10 cellular contexts compared by ENCODE assay signal in genomic region chr4:76758290-76758882, GRCh38.
DNase-seq lines count a peak whose midpoint lies in the region; ATAC-seq and TF ChIP-seq lines count a peak whose summit lies in the region.
"Had no signal": no experiment of that assay in that cellular context is flagged by ENCODE, and none has a peak within 500 bp of the region (broad histone marks: within the 10 kb centered on the region; RNA-seq: fewer than 3 reads in every experiment).

No MANE protein-coding gene starts in this region.

- peak; percentile 71 for TF ChIP-seq RAD21 in SK-N-SH (IDR thresholded peaks at IDR 0.05; ENCODE audit: low read length)

- no peak overlapping the region; a peak in 1 of 4 replicates for H3K4me3 ChIP-seq in SK-N-SH (ENCODE audit: low read depth in 2 of 2, low read length in 1 of 2)
- no peak overlapping the region for H3K4me3 ChIP-seq in fibroblast of pulmonary artery (replicated peaks; ENCODE audit: low read depth, low read length)
- H3K4me3 ChIP-seq in trophoblast cell (ENCODE audit: low read depth, low read length), result no peak overlapping the region
- H3K4me3 ChIP-seq: SK-N-MC had no signal

- no peak overlapping the region for H2BK120ac ChIP-seq in trophoblast cell (ENCODE audit: insufficient read depth, low read length, poor library complexity)

- H4K12ac ChIP-seq in trophoblast cell (ENCODE audit: low read depth, low read length), result no peak overlapping the region

- WGBS in SK-N-SH (ENCODE audit: low lambda C conversion rate), result 1% methylated on average over 4 of the region's 4 CpGs
- no CpG with 5 or more reads among the region's 4 CpGs for WGBS in trophoblast cell (ENCODE audit: extremely low coverage, insufficient coverage, insufficient read length)

- peak; percentile 40 for ATAC-seq in HG02759 (IDR thresholded peaks at IDR 0.05; ENCODE audit: unreplicated experiment)
- no peak for ATAC-seq in GM19328 (IDR thresholded peaks at IDR 0.05; ENCODE audit: unreplicated experiment)
- no peak for ATAC-seq in HG03025 (IDR thresholded peaks at IDR 0.05; ENCODE audit: low FRiP score, unreplicated experiment)
- no peak for ATAC-seq in HG03135 (IDR thresholded peaks at IDR 0.05; ENCODE audit: unreplicated experiment)

- H3K36me3 ChIP-seq in SK-N-SH (replicated peaks in 1 of 2; ENCODE audit: control insufficient read depth in 1 of 2, insufficient read depth in 2 of 2, low read length in 1 of 2), result peaks cover 43 to 75% of the 10 kb centered on the region in 2 experiments
- H3K36me3 ChIP-seq in trophoblast cell (ENCODE audit: control insufficient read depth in 1 of 2, insufficient read depth in 2 of 2, low read length in 2 of 2), result peaks cover 21 to 34% of the 10 kb centered on the region in 2 experiments
- H3K36me3 ChIP-seq: neutrophil had no signal

- no peak overlapping the region for H3K4me2 ChIP-seq in SK-N-SH
- no peak overlapping the region for H3K4me2 ChIP-seq in trophoblast cell (ENCODE audit: low read length)

- CTCF ChIA-PET in SK-N-SH (lab: Yijun Ruan, JAX), result interaction anchor here (0.6 to 3.6 kb wide), 28 partner anchors 9 to 767 kb away, joined by 3 to 11 read pairs (median 4); partner anchors contain the start of genes CCDC158, SDAD1 and STBD1

- peak overlapping the region; percentile 8 for H3K9ac ChIP-seq in SK-N-SH
- H3K9ac ChIP-seq in trophoblast cell (ENCODE audit: low read length), result no peak overlapping the region

- H3K9me2 ChIP-seq in SK-N-SH, result no peaks in the 10 kb centered on the region

- peaks cover 22% of the 10 kb centered on the region for H3F3A ChIP-seq in SK-N-SH (replicated peaks; ENCODE audit: insufficient read depth)

- H3K4me1 ChIP-seq in SK-N-SH (ENCODE audit: control insufficient read depth in 1 of 2, insufficient read depth in 2 of 2, low read depth in 1 of 2, low read length in 1 of 2) (peaks cover 10 to 25% of the 10 kb centered on the region in 2 experiments), trophoblast cell (ENCODE audit: control insufficient read depth in 1 of 2, insufficient read depth in 2 of 2, low read length in 2 of 2) (peaks cover 20 to 24% of the 10 kb centered on the region in 2 experiments)

- H3K79me2 ChIP-seq in SK-N-SH (ENCODE audit: insufficient read depth) (peaks cover 28% of the 10 kb centered on the region; the same call in 1 of the 2 replicates), trophoblast cell (ENCODE audit: control insufficient read depth, insufficient read depth, low read length, poor library complexity) (peaks cover 10% of the 10 kb centered on the region)

- H3K4ac ChIP-seq in trophoblast cell (ENCODE audit: low read depth, low read length), result no peak overlapping the region

- peaks cover 32% of the 10 kb centered on the region for H3K79me1 ChIP-seq in trophoblast cell (ENCODE audit: low read length)

- no peaks in the 10 kb centered on the region for H4K20me1 ChIP-seq in SK-N-SH (ENCODE audit: insufficient read depth)

- H4K8ac ChIP-seq in trophoblast cell (ENCODE audit: low read depth, low read length), result no peak overlapping the region

- no peak overlapping the region for H3K23ac ChIP-seq in trophoblast cell (ENCODE audit: low read length)

- H2BK12ac ChIP-seq in trophoblast cell (ENCODE audit: low read length), result no peak overlapping the region

- POLR2A ChIA-PET in SK-N-SH (lab: Yijun Ruan, JAX), result no interaction called here

- H3K9me3 ChIP-seq in SK-N-SH (no peaks in the 10 kb centered on the region), trophoblast cell (ENCODE audit: insufficient read depth, low read depth, low read length) (no peaks in the 10 kb centered on the region)
- H3K9me3 ChIP-seq: neutrophil had no signal

- H3K27ac ChIP-seq in SK-N-SH (ENCODE audit: low read depth in 2 of 2, low read length in 1 of 2) (peak overlapping the region; percentile 43 to 47; a peak in 3 of 4 replicates), trophoblast cell (ENCODE audit: low read depth, low read length) (no peak overlapping the region)
- H3K27ac ChIP-seq: neutrophil, SK-N-MC had no signal

- no peak overlapping the region for H2AK5ac ChIP-seq in trophoblast cell (ENCODE audit: low read length)

- H2AFZ ChIP-seq in SK-N-SH (ENCODE audit: low read depth) (no peak overlapping the region), trophoblast cell (ENCODE audit: insufficient read depth, low read length, poor library complexity) (no peak overlapping the region)

- H3K18ac ChIP-seq in trophoblast cell (ENCODE audit: low read length), result no peak overlapping the region

- no peak overlapping the region for H3K14ac ChIP-seq in trophoblast cell (ENCODE audit: low read length)

- DNase-seq in DMS53 treated with DMSO at 0.1 percent for 48 hours (lab: John Stamatoyannopoulos, UW; ENCODE audit: unreplicated experiment) (peak; percentile 34), SK-N-SH (peak; percentile 71), fibroblast of pulmonary artery (ENCODE audit: low read depth) (peak; percentile 91), trophoblast cell (peak; percentile 30 to 81)

- H4K91ac ChIP-seq in trophoblast cell (ENCODE audit: low read depth, low read length), result no peak overlapping the region

- TF ChIP-seq CTCF in SK-N-SH (IDR thresholded peaks at IDR 0.05) (peak; percentile 92), fibroblast of pulmonary artery (IDR thresholded peaks at IDR 0.05; ENCODE audit: low read length, missing control alignments) (peak; percentile 77)

- no peak overlapping the region for H2BK5ac ChIP-seq in trophoblast cell (ENCODE audit: low read depth, low read length, poor library complexity)

- H3K27me3 ChIP-seq in SK-N-SH (ENCODE audit: insufficient read depth) (no peaks in the 10 kb centered on the region), trophoblast cell (ENCODE audit: insufficient read depth, low read length) (no peaks in the 10 kb centered on the region)

- TF ChIP-seq EP300 in SK-N-SH (IDR thresholded peaks at IDR 0.05; ENCODE audit: borderline replicate concordance in 1 of 2, low read depth in 1 of 2, low read length in 1 of 2), result no peak

TF ChIP-seq in SK-N-SH, 30 proteins besides CTCF, POLR2A, EP300 and RAD21:
- TF ChIP-seq TCF12 (IDR thresholded peaks at IDR 0.05) (no peak), YY1 (IDR thresholded peaks at IDR 0.05; ENCODE audit: low read depth) (peak; percentile 68; the same call in 1 of the 2 replicates), CHD2 (IDR thresholded peaks at IDR 0.05; ENCODE audit: low read length, partially characterized antibody) (peak; percentile 51), GABPA (IDR thresholded peaks at IDR 0.05; ENCODE audit: low read depth) (no peak), MXI1 (IDR thresholded peaks at IDR 0.05; ENCODE audit: low read depth, low read length) (no peak), SMC3 (IDR thresholded peaks at IDR 0.05; ENCODE audit: low read depth, low read length) (peak; percentile 66), NFIC (IDR thresholded peaks at IDR 0.05; ENCODE audit: borderline replicate concordance) (peak; percentile 64), POLR2AphosphoS5 (IDR thresholded peaks at IDR 0.05; ENCODE audit: low read depth, low read length) (no peak), JUND (IDR thresholded peaks at IDR 0.05) (0 out of 2 replicates have a peak, but pooled peaks have one; percentile 7)
TF ChIP-seq in SK-N-SH: peak in this region for 5.

Comparison
In these comparisons a context has a peak if more than half of its experiments do, and no peak if none do; other contexts are left out.
1. DNase-seq: peak in every context shown above with its lines; median percentile 91 in fibroblast of pulmonary artery; 71 in SK-N-SH; 56 in trophoblast cell; 34 in DMS53 treated with DMSO at 0.1 percent for 48 hours.